ENCODE assay signal across 24 cellular contexts in genomic region chr5:69225859-69226258, GRCh38. TPM values are rescaled to one million over a fixed set of nuclear protein-coding genes. Genes with fewer than 3 reads are reported as not detected.
DNase-seq lines count a peak whose midpoint lies in the region; ATAC-seq, FAIRE-seq and TF ChIP-seq lines count a peak whose summit lies in the region.
"Had no signal": no experiment of that assay in that cellular context is flagged by ENCODE, and none has a peak within 500 bp of the region (broad histone marks: within the 10 kb centered on the region; RNA-seq: fewer than 3 reads in every experiment).

No MANE protein-coding gene starts in this region.

- H3K9me3 ChIP-seq in lung (ENCODE audit: control insufficient read depth in 2 of 2, insufficient read depth in 1 of 2, low read length in 1 of 2): no peaks in the 10 kb centered on the region
- H3K9me3 ChIP-seq in pancreas: no peaks in the 10 kb centered on the region
- H3K9me3 ChIP-seq: A549; BE2C; BLaER1 treated with 17β-estradiol and CSF1 and Interleukin-3, amounts not matched to agents 10 nM and 100 nM had no signal

- no peak overlapping the region for H3K4me3 Mint-ChIP-seq in Calu3 (ENCODE audit: low read depth, unreplicated experiment)
- no peak overlapping the region for H3K4me3 Mint-ChIP-seq in activated naive CD8-positive, alpha-beta T cell treated with anti-CD3 and anti-CD28 coated beads, Interleukin-2, amount 50 U/mL, for 24 hours
- H3K4me3 Mint-ChIP-seq: CD14-positive monocyte; CD4-positive, alpha-beta T cell; GM23338; H9 had no signal

- DNase-seq in Calu3: no peak
- peak; percentile 3 for DNase-seq in left kidney (ENCODE audit: low read depth, low spot score)
- peak; percentile 3 for DNase-seq in lung (ENCODE audit: low spot score)
- DNase-seq in pancreas: no peak
- no peak for DNase-seq in activated naive CD8-positive, alpha-beta T cell treated with anti-CD3 and anti-CD28 coated beads, Interleukin-2, amount 50 U/mL, for 24 hours
- DNase-seq in T-helper 1 cell: no peak
- no peak for DNase-seq in NCI-H187 (lab: John Stamatoyannopoulos, UW)
- no peak for DNase-seq in lower leg skin (ENCODE audit: low spot score in 2 of 2)
- DNase-seq: 8988T; ACHN; AML-193; BE2C; CD4-positive, alpha-beta T cell; COR-L47; DMS153; EL; GDM1; H9 had no signal

- no TSS peak for BruUV-seq in Calu3 (replicated peaks; lab: Mats Ljungman, UMichigan)

- no peak for TF ChIP-seq POLR2A in lower leg skin (IDR thresholded peaks at IDR 0.05)

- H3K4me1 ChIP-seq in lung (ENCODE audit: control insufficient read depth in 2 of 2, insufficient read depth in 2 of 2, low read length in 2 of 2): peaks cover 0 to 6% of the 10 kb centered on the region in 2 donors
- peaks cover 0 to 12% (median 0%) of the 10 kb centered on the region in 3 donors for H3K4me1 ChIP-seq in pancreas
- H3K4me1 ChIP-seq: A549; BE2C; BLaER1 treated with 17β-estradiol and CSF1 and Interleukin-3, amounts not matched to agents 10 nM and 100 nM had no signal

- ATAC-seq in lung (ENCODE audit: insufficient read depth, low FRiP score) (no peak), pancreas (no peak)
- no peak for ATAC-seq in activated naive CD8-positive, alpha-beta T cell treated with anti-CD3 and anti-CD28 coated beads, Interleukin-2, amount 50 U/mL, for 24 hours
- ATAC-seq: A549, GM12878, GM23338, HCT116 had no signal

- H3K27me3 ChIP-seq in lung (ENCODE audit: control insufficient read depth, insufficient read depth) (no peaks in the 10 kb centered on the region), pancreas (no peaks in the 10 kb centered on the region)
- H3K27me3 ChIP-seq: BE2C; BLaER1 treated with 17β-estradiol and CSF1 and Interleukin-3, amounts not matched to agents 10 nM and 100 nM had no signal

- CTCF ChIA-PET in Calu3 (lab: Charles Lee): interaction anchor here (0.5 kb wide), 1 partner anchor 11 kb away, joined by 4 read pairs; no protein-coding TSS in a partner anchor

- H3K9me3 Mint-ChIP-seq in Calu3 (ENCODE audit: low read depth, unreplicated experiment): no peaks in the 10 kb centered on the region
- H3K9me3 Mint-ChIP-seq in activated naive CD8-positive, alpha-beta T cell treated with anti-CD3 and anti-CD28 coated beads, Interleukin-2, amount 50 U/mL, for 24 hours: no peaks in the 10 kb centered on the region
- H3K9me3 Mint-ChIP-seq: CD14-positive monocyte; CD4-positive, alpha-beta T cell; GM23338; H9 had no signal

- H3K36me3 ChIP-seq in lung (ENCODE audit: control insufficient read depth in 2 of 2, insufficient read depth in 2 of 2, low read length in 2 of 2) (peaks cover 6 to 10% of the 10 kb centered on the region in 2 donors), pancreas (no peaks in the 10 kb centered on the region)

- peak; percentile 60 for FAIRE-seq in pancreas (lab: Jason Lieb, UNC)
- FAIRE-seq: A549, GM12878 had no signal

- no peaks in the 10 kb centered on the region for H3K27me3 Mint-ChIP-seq in Calu3 (ENCODE audit: unreplicated experiment)
- H3K27me3 Mint-ChIP-seq in activated naive CD8-positive, alpha-beta T cell treated with anti-CD3 and anti-CD28 coated beads, Interleukin-2, amount 50 U/mL, for 24 hours: no peaks in the 10 kb centered on the region
- H3K27me3 Mint-ChIP-seq: CD4-positive, alpha-beta T cell had no signal

- 93 to 94% methylated on average over 4 of the region's 4 CpGs for WGBS in lung, 2 donors
- WGBS in pancreas, 2 donors: 60 to 65% methylated on average over 4 of the region's 4 CpGs
- WGBS in lower leg skin, 2 donors: 93 to 98% methylated on average over 4 of the region's 4 CpGs

- no peak for TF ChIP-seq CTCF in Calu3 (IDR thresholded peaks at IDR 0.05; ENCODE audit: unreplicated experiment)
- no peak for TF ChIP-seq CTCF in lung (IDR thresholded peaks at IDR 0.05; ENCODE audit: control extremely low read depth, extremely low read depth)
- TF ChIP-seq CTCF in pancreas (IDR thresholded peaks at IDR 0.05): no peak
- TF ChIP-seq CTCF in lower leg skin (IDR thresholded peaks at IDR 0.05): no peak

- no peaks in the 10 kb centered on the region for H3K4me1 Mint-ChIP-seq in Calu3 (ENCODE audit: low read depth, unreplicated experiment)
- H3K4me1 Mint-ChIP-seq in activated naive CD8-positive, alpha-beta T cell treated with anti-CD3 and anti-CD28 coated beads, Interleukin-2, amount 50 U/mL, for 24 hours: no peaks in the 10 kb centered on the region
- H3K4me1 Mint-ChIP-seq: CD14-positive monocyte, GM23338, H9 had no signal

- peaks cover 19% of the 10 kb centered on the region for H3K36me3 Mint-ChIP-seq in Calu3 (ENCODE audit: insufficient read depth, unreplicated experiment)
- H3K36me3 Mint-ChIP-seq in activated naive CD8-positive, alpha-beta T cell treated with anti-CD3 and anti-CD28 coated beads, Interleukin-2, amount 50 U/mL, for 24 hours (ENCODE audit: low read depth): peaks cover 10% of the 10 kb centered on the region

- H3K27ac Mint-ChIP-seq in Calu3 (ENCODE audit: unreplicated experiment): peak overlapping the region; percentile 40
- H3K27ac Mint-ChIP-seq in activated naive CD8-positive, alpha-beta T cell treated with anti-CD3 and anti-CD28 coated beads, Interleukin-2, amount 50 U/mL, for 24 hours: no peak overlapping the region
- H3K27ac Mint-ChIP-seq: CD4-positive, alpha-beta T cell; GM23338; H9 had no signal

- H3K4me3 ChIP-seq in lung (no peak overlapping the region), pancreas (no peak overlapping the region), lower leg skin (ENCODE audit: low read depth, poor library complexity, severe bottlenecking) (no peak overlapping the region)
- H3K4me3 ChIP-seq: A549; BLaER1 treated with 17β-estradiol and CSF1 and Interleukin-3, amounts not matched to agents 10 nM and 100 nM; GM12878; GM23338 had no signal

- intact Hi-C loops in Calu3 (cut with micrococcal nuclease; ENCODE audit: unreplicated experiment): no loop called here
- intact Hi-C loops in pancreas (cut with DNase I): no loop called here
- intact Hi-C loops in lower leg skin (cut with DNase I; ENCODE audit: low total_unique reads): no loop called here

- H3K27ac ChIP-seq in lung (ENCODE audit: low read depth in 1 of 2, low read length in 1 of 2): no peak overlapping the region
- H3K27ac ChIP-seq in pancreas: no peak overlapping the region
- H3K27ac ChIP-seq: A549; BLaER1 treated with 17β-estradiol and CSF1 and Interleukin-3, amounts not matched to agents 10 nM and 100 nM had no signal

RNA-seq across cellular contexts. Expression of gene CDK7, which starts 8.8 kb away (rescaled TPM):
- 31.8 and 38.5 TPM in 2 replicates for total RNA-seq in Calu3 (2022)
- total RNA-seq in lung: 10 to 100 TPM; 21.9 to 53.2 TPM
- polyA plus RNA-seq in lung: 10 to 100 TPM; 22.2 to 37.7 TPM
- total RNA-seq in pancreas: 10 to 100 TPM in 3 of 6 donors, 1 to 10 TPM in 3; 6.2 to 13.6 (median 10.2) TPM
- 10 to 100 TPM in 1 of 2 donors, 1 to 10 TPM in 1; 8.9 to 11.4 TPM for polyA plus RNA-seq in pancreas
- 10 to 100 TPM; 29.4 to 67.6 (median 35.7) TPM for total RNA-seq in lower leg skin

RNA-seq across cellular contexts. Expression of gene CENPH, which starts 36.5 kb away (rescaled TPM):
- 17.0 and 17.7 TPM in 2 replicates for total RNA-seq in Calu3 (2022)
- 1 to 10 TPM; 4.2 to 5.8 TPM for total RNA-seq in lung
- polyA plus RNA-seq in lung: 1 to 10 TPM; 3.3 to 4.9 TPM
- total RNA-seq in pancreas: 1 to 10 TPM in 3 of 6 donors, under 1 TPM in 3; 0.28 to 1.2 (median 0.99) TPM
- 1 to 10 TPM in 1 of 2 donors, under 1 TPM in 1; 0.95 to 1.4 TPM for polyA plus RNA-seq in pancreas
- 10 to 100 TPM in 1 of 4 donors, 1 to 10 TPM in 3; 5.4 to 10.5 (median 6.0) TPM for total RNA-seq in lower leg skin

RNA-seq across cellular contexts. Expression of gene CCNB1, which starts 58.9 kb away (rescaled TPM):
- total RNA-seq in Calu3 (2022) (162 and 192 TPM in 2 replicates), lung (10 to 100 TPM in 1 of 2 donors, 1 to 10 TPM in 1; 4.4 to 14.4 TPM), pancreas (1 to 10 TPM; 1.4 to 3.3 (median 3.2) TPM), lower leg skin (10 to 100 TPM in 2 of 4 donors, 1 to 10 TPM in 2; 5.7 to 10.6 (median 8.5) TPM)
- polyA plus RNA-seq in lung (1 to 10 TPM; 4.7 to 6.6 TPM), pancreas (1 to 10 TPM; 1.3 to 2.3 TPM)

Comparison
In these comparisons a context has a peak if more than half of its experiments do, and no peak if none do; other contexts are left out.
1. DNase-seq: peak in left kidney (single experiment) and lung (single experiment); none in Calu3 (single experiment), pancreas (0 of 6), activated naive CD8-positive, alpha-beta T cell treated with anti-CD3 and anti-CD28 coated beads, Interleukin-2, amount 50 U/mL, for 24 hours (single experiment), T-helper 1 cell (0 of 5), NCI-H187 (0 of 2) and lower leg skin (0 of 2).
2. RNA of gene CCNB1, which starts 58.9 kb away (total RNA-seq): 162 to 192 TPM in Calu3; 4.4 to 14.4 TPM in lung, 5.7 to 10.6 TPM in lower leg skin and 1.4 to 3.3 TPM in pancreas; every median in the first group is over 10 times any median in the second.